In the genomic region with DNA sequence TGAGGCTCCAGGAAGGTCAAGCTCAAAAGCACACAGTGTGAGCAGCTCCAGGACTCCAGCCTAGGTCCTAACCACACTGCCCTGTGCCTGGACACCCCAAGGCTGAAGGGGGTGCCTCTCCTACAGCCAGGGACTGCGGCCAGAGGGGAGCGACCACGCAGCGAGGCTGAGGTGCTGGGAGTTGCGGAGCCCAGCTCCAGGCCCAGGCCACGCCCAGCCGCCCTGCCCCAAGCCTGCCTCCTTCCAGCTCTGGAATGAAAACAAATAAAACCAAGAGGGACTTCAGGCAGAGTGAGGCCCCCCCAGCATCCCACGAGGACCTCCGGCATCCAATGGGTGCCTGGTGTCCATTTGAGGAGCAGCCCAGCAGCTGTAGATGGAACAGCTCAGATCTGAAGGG, we compare ENCODE assay signal across 4 cellular contexts.
TF ChIP-seq lines count a peak whose summit lies in the region.

No MANE protein-coding gene starts in this region.

TF ChIP-seq in SK-N-SH, 30 proteins besides CTCF, POLR2A, EP300 and RAD21 (continues in another document):
- TF ChIP-seq GATA2 (CRISPR knock-in tag; IDR thresholded peaks at IDR 0.05) (no peak), TCF12 (IDR thresholded peaks at IDR 0.05) (no peak), JUND (IDR thresholded peaks at IDR 0.05) (no peak), POLR2AphosphoS5 (IDR thresholded peaks at IDR 0.05; ENCODE audit: low read depth, low read length) (no peak), CHD2 (IDR thresholded peaks at IDR 0.05; ENCODE audit: low read length, partially characterized antibody) (no peak), RCOR1 (IDR thresholded peaks at IDR 0.05; ENCODE audit: low read length) (no peak), NRF1 (IDR thresholded peaks at IDR 0.05; ENCODE audit: low read depth, low read length) (no peak), TAF1 (IDR thresholded peaks at IDR 0.05; ENCODE audit: borderline replicate concordance, low read depth, low read length) (no peak), RXRA (IDR thresholded peaks at IDR 0.05; ENCODE audit: borderline replicate concordance, low read depth) (no peak), FOXJ3 (CRISPR knock-in tag; IDR thresholded peaks at IDR 0.05) (no peak), YY1 (IDR thresholded peaks at IDR 0.05; ENCODE audit: low read depth) (no peak), EZH2phosphoT487 (IDR thresholded peaks at IDR 0.05; ENCODE audit: borderline replicate concordance, low read depth) (no peak)
- TF ChIP-seq, protein P1, sequence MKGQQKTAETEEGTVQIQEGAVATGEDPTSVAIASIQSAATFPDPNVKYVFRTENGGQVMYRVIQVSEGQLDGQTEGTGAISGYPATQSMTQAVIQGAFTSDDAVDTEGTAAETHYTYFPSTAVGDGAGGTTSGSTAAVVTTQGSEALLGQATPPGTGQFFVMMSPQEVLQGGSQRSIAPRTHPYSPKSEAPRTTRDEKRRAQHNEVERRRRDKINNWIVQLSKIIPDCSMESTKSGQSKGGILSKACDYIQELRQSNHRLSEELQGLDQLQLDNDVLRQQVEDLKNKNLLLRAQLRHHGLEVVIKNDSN (IDR thresholded peaks at IDR 0.05; ENCODE audit: borderline replicate concordance, low read depth), result no peak
- TF ChIP-seq, protein P2, sequence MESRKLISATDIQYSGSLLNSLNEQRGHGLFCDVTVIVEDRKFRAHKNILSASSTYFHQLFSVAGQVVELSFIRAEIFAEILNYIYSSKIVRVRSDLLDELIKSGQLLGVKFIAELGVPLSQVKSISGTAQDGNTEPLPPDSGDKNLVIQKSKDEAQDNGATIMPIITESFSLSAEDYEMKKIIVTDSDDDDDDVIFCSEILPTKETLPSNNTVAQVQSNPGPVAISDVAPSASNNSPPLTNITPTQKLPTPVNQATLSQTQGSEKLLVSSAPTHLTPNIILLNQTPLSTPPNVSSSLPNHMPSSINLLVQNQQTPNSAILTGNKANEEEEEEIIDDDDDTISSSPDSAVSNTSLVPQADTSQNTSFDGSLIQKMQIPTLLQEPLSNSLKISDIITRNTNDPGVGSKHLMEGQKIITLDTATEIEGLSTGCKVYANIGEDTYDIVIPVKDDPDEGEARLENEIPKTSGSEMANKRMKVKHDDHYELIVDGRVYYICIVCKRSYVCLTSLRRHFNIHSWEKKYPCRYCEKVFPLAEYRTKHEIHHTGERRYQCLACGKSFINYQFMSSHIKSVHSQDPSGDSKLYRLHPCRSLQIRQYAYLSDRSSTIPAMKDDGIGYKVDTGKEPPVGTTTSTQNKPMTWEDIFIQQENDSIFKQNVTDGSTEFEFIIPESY (IDR thresholded peaks at IDR 0.05; ENCODE audit: borderline replicate concordance, low read depth), result no peak

TF ChIP-seq in SK-N-SH treated with all-trans-retinoic acid at 6 μM for 48 hours, 23 proteins besides CTCF, POLR2A, EP300 and RAD21 (continues in another document):
- TF ChIP-seq ISL1 (CRISPR knock-in tag; IDR thresholded peaks at IDR 0.05) (no peak), CSDC2 (CRISPR knock-in tag; IDR thresholded peaks at IDR 0.05) (no peak), ARNTL (CRISPR knock-in tag; IDR thresholded peaks at IDR 0.05; ENCODE audit: borderline replicate concordance, low read depth) (no peak), OSR1 (CRISPR knock-in tag; IDR thresholded peaks at IDR 0.05) (no peak), TCF4 (CRISPR knock-in tag; IDR thresholded peaks at IDR 0.05; ENCODE audit: borderline replicate concordance) (no peak), ESRRG (CRISPR knock-in tag; IDR thresholded peaks at IDR 0.05) (no peak), PPARA (CRISPR knock-in tag; IDR thresholded peaks at IDR 0.05; ENCODE audit: borderline replicate concordance) (no peak), ZFP3 (CRISPR knock-in tag; IDR thresholded peaks at IDR 0.05) (no peak), ZFP30 (CRISPR knock-in tag; IDR thresholded peaks at IDR 0.05) (no peak), ZC3H10 (CRISPR knock-in tag; IDR thresholded peaks at IDR 0.05) (no peak)
- TF ChIP-seq, protein P3, sequence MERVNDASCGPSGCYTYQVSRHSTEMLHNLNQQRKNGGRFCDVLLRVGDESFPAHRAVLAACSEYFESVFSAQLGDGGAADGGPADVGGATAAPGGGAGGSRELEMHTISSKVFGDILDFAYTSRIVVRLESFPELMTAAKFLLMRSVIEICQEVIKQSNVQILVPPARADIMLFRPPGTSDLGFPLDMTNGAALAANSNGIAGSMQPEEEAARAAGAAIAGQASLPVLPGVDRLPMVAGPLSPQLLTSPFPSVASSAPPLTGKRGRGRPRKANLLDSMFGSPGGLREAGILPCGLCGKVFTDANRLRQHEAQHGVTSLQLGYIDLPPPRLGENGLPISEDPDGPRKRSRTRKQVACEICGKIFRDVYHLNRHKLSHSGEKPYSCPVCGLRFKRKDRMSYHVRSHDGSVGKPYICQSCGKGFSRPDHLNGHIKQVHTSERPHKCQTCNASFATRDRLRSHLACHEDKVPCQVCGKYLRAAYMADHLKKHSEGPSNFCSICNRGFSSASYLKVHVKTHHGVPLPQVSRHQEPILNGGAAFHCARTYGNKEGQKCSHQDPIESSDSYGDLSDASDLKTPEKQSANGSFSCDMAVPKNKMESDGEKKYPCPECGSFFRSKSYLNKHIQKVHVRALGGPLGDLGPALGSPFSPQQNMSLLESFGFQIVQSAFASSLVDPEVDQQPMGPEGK (CRISPR knock-in tag; IDR thresholded peaks at IDR 0.05; ENCODE audit: borderline replicate concordance), result no peak
- TF ChIP-seq, protein P4, sequence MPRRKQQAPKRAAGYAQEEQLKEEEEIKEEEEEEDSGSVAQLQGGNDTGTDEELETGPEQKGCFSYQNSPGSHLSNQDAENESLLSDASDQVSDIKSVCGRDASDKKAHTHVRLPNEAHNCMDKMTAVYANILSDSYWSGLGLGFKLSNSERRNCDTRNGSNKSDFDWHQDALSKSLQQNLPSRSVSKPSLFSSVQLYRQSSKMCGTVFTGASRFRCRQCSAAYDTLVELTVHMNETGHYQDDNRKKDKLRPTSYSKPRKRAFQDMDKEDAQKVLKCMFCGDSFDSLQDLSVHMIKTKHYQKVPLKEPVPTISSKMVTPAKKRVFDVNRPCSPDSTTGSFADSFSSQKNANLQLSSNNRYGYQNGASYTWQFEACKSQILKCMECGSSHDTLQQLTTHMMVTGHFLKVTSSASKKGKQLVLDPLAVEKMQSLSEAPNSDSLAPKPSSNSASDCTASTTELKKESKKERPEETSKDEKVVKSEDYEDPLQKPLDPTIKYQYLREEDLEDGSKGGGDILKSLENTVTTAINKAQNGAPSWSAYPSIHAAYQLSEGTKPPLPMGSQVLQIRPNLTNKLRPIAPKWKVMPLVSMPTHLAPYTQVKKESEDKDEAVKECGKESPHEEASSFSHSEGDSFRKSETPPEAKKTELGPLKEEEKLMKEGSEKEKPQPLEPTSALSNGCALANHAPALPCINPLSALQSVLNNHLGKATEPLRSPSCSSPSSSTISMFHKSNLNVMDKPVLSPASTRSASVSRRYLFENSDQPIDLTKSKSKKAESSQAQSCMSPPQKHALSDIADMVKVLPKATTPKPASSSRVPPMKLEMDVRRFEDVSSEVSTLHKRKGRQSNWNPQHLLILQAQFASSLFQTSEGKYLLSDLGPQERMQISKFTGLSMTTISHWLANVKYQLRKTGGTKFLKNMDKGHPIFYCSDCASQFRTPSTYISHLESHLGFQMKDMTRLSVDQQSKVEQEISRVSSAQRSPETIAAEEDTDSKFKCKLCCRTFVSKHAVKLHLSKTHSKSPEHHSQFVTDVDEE (CRISPR knock-in tag; IDR thresholded peaks at IDR 0.05), result no peak

TF ChIP-seq in HepG2, 621 proteins besides CTCF, POLR2A, EP300 and RAD21:
- TF ChIP-seq FOXP1 (IDR thresholded peaks at IDR 0.05), result no peak
- no peak for TF ChIP-seq FOXP1 (CRISPR knock-in tag; IDR thresholded peaks at IDR 0.05)
- TF ChIP-seq PBX3 (CRISPR knock-in tag; IDR thresholded peaks at IDR 0.05; ENCODE audit: borderline replicate concordance), result no peak
- TF ChIP-seq, protein P5, sequence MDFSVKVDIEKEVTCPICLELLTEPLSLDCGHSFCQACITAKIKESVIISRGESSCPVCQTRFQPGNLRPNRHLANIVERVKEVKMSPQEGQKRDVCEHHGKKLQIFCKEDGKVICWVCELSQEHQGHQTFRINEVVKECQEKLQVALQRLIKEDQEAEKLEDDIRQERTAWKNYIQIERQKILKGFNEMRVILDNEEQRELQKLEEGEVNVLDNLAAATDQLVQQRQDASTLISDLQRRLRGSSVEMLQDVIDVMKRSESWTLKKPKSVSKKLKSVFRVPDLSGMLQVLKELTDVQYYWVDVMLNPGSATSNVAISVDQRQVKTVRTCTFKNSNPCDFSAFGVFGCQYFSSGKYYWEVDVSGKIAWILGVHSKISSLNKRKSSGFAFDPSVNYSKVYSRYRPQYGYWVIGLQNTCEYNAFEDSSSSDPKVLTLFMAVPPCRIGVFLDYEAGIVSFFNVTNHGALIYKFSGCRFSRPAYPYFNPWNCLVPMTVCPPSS (IDR thresholded peaks at IDR 0.05), result no peak
- no peak for TF ChIP-seq FOXA1 (IDR thresholded peaks at IDR 0.05)
- TF ChIP-seq FOXA1 (CRISPR knock-in tag; IDR thresholded peaks at IDR 0.05), result no peak
- no peak for TF ChIP-seq TAF15 (IDR thresholded peaks at IDR 0.05; ENCODE audit: low read depth, low read length, poor library complexity, severe bottlenecking)
- TF ChIP-seq ZNF629 (CRISPR knock-in tag; conservative IDR thresholded peaks at IDR 0.05), result no peak; the same call in 1 of the 2 replicates
- TF ChIP-seq HNRNPL (IDR thresholded peaks at IDR 0.05; ENCODE audit: low read depth, low read length), result no peak
- no peak for TF ChIP-seq NCOR1 (IDR thresholded peaks at IDR 0.05; ENCODE audit: borderline replicate concordance, low read length)
- TF ChIP-seq POLR2AphosphoS5 (IDR thresholded peaks at IDR 0.05; ENCODE audit: low read depth, low read length), result no peak
- TF ChIP-seq NKX3-1 (CRISPR knock-in tag; IDR thresholded peaks at IDR 0.05), result no peak
- TF ChIP-seq, protein P6, sequence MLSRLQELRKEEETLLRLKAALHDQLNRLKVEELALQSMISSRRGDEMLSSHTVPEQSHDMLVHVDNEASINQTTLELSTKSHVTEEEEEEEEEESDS (CRISPR knock-in tag; IDR thresholded peaks at IDR 0.05; ENCODE audit: borderline replicate concordance), result no peak
- TF ChIP-seq ETV6 (CRISPR knock-in tag; conservative IDR thresholded peaks at IDR 0.05), result no peak
- TF ChIP-seq SIN3B (IDR thresholded peaks at IDR 0.05; ENCODE audit: low read length), result no peak
- TF ChIP-seq ETS1 (CRISPR knock-in tag; IDR thresholded peaks at IDR 0.05), result no peak
TF ChIP-seq in HepG2: peak in this region for 0.

TF ChIP-seq in HEK293T, 16 proteins besides CTCF, POLR2A, EP300 and RAD21:
- TF ChIP-seq FOXA1 (IDR thresholded peaks at IDR 0.05) (no peak), ZNF384 (IDR thresholded peaks at IDR 0.05) (no peak), FOXK2 (IDR thresholded peaks at IDR 0.05) (no peak), L3MBTL2 (conservative IDR thresholded peaks at IDR 0.05) (no peak), TARDBP (IDR thresholded peaks at IDR 0.05) (no peak), HDGF (IDR thresholded peaks at IDR 0.05; ENCODE audit: borderline replicate concordance) (no peak), ELF4 (IDR thresholded peaks at IDR 0.05) (no peak), PKNOX1 (IDR thresholded peaks at IDR 0.05) (no peak), FOXM1 (IDR thresholded peaks at IDR 0.05; ENCODE audit: borderline replicate concordance) (no peak), SUZ12 (IDR thresholded peaks at IDR 0.05) (no peak), CTBP1 (IDR thresholded peaks at IDR 0.05; ENCODE audit: borderline replicate concordance) (no peak), NFRKB (IDR thresholded peaks at IDR 0.05) (no peak)
